18 cellular contexts compared by ENCODE assay signal in genomic region chr3:60932669-60933068, GRCh38.
DNase-seq lines count a peak whose midpoint lies in the region; ATAC-seq and TF ChIP-seq lines count a peak whose summit lies in the region.
"Had no signal": no experiment of that assay in that cellular context is flagged by ENCODE, and none has a peak within 500 bp of the region (broad histone marks: within the 10 kb centered on the region; RNA-seq: fewer than 3 reads in every experiment).

No MANE protein-coding gene starts in this region.

- no peak for TF ChIP-seq EP300 in gastroesophageal sphincter (IDR thresholded peaks at IDR 0.05)

- H3K4me3 Mint-ChIP-seq in natural killer cell: no peak overlapping the region
- H3K4me3 Mint-ChIP-seq: activated naive CD8-positive, alpha-beta T cell treated with anti-CD3 and anti-CD28 coated beads, Interleukin-2, amount 10 ng/mL, durations not matched to agents 7 days and 5 days had no signal

- no peak for TF ChIP-seq POLR2A in gastroesophageal sphincter (IDR thresholded peaks at IDR 0.05)

- no peaks in the 10 kb centered on the region for H3K36me3 ChIP-seq in gastroesophageal sphincter
- H3K36me3 ChIP-seq: BE2C, left lung, MG63 had no signal

- no peaks in the 10 kb centered on the region for H3K4me1 Mint-ChIP-seq in natural killer cell
- H3K4me1 Mint-ChIP-seq: naive B cell had no signal

- no peaks in the 10 kb centered on the region for H3K9me3 ChIP-seq in gastroesophageal sphincter
- H3K9me3 ChIP-seq: BE2C, MG63, psoas muscle had no signal

- peak; percentile 48 for DNase-seq in GF-D8 (lab: John Stamatoyannopoulos, UW)
- peak; percentile 11 for DNase-seq in Jurkat, Clone E6-1 (ENCODE audit: low read depth, low spot score)
- DNase-seq in SW480 (ENCODE audit: low spot score): peak; percentile 16
- peak; percentile 69 for DNase-seq in kidney tubule cell (ENCODE audit: low spot score)
- DNase-seq in islet precursor cell: no peak
- no peak for DNase-seq in natural killer cell
- DNase-seq: activated naive CD8-positive, alpha-beta T cell treated with anti-CD3 and anti-CD28 coated beads, Interleukin-2, amount 10 ng/mL, durations not matched to agents 7 days and 5 days; BE2C; central memory CD4-positive, alpha-beta T cell; DMS153; effector CD8-positive, alpha-beta T cell; left lung; MG63; naive B cell; NCI-H69; psoas muscle had no signal

- no peak overlapping the region for H3K27ac Mint-ChIP-seq in natural killer cell
- H3K27ac Mint-ChIP-seq: activated naive CD8-positive, alpha-beta T cell treated with anti-CD3 and anti-CD28 coated beads, Interleukin-2, amount 10 ng/mL, durations not matched to agents 7 days and 5 days had no signal

- H3K4me1 ChIP-seq in gastroesophageal sphincter: no peaks in the 10 kb centered on the region
- H3K4me1 ChIP-seq: BE2C, left lung, psoas muscle had no signal

- no peak overlapping the region for H3K4me3 ChIP-seq in Jurkat, Clone E6-1 (ENCODE audit: low read length)
- no peak overlapping the region for H3K4me3 ChIP-seq in gastroesophageal sphincter
- H3K4me3 ChIP-seq: left lung, MG63, psoas muscle had no signal

- H3K9me3 Mint-ChIP-seq in natural killer cell: peaks cover 4% of the 10 kb centered on the region in 2 donors
- H3K9me3 Mint-ChIP-seq: activated naive CD8-positive, alpha-beta T cell treated with anti-CD3 and anti-CD28 coated beads, Interleukin-2, amount 10 ng/mL, durations not matched to agents 7 days and 5 days had no signal

- TF ChIP-seq CTCF in natural killer cell (IDR thresholded peaks at IDR 0.05): no peak
- no peak for TF ChIP-seq CTCF in gastroesophageal sphincter (IDR thresholded peaks at IDR 0.05)

- intact Hi-C loops in natural killer cell (cut with micrococcal nuclease): no loop called here

- no peak overlapping the region for H3K27ac ChIP-seq in gastroesophageal sphincter
- H3K27ac ChIP-seq: left lung, psoas muscle, RWPE1 had no signal

- no peaks in the 10 kb centered on the region for H3K27me3 Mint-ChIP-seq in natural killer cell (ENCODE audit: low read depth in 2 of 2)
- H3K27me3 Mint-ChIP-seq: activated naive CD8-positive, alpha-beta T cell treated with anti-CD3 and anti-CD28 coated beads, Interleukin-2, amount 10 ng/mL, durations not matched to agents 7 days and 5 days; naive B cell had no signal

- no peaks in the 10 kb centered on the region for H3K27me3 ChIP-seq in gastroesophageal sphincter
- H3K27me3 ChIP-seq: BE2C, left lung, MG63 had no signal

- ATAC-seq in natural killer cell (no peak), gastroesophageal sphincter (no peak)
- ATAC-seq: left lung, psoas muscle had no signal

- whole genome bisulfite sequencing in gastroesophageal sphincter (ENCODE audit: low coverage in 1 of 2), 2 donors: 62 to 80% methylated on average over 1 of the region's 1 CpG

- H3K36me3 Mint-ChIP-seq in natural killer cell: no peaks in the 10 kb centered on the region
- H3K36me3 Mint-ChIP-seq: activated naive CD8-positive, alpha-beta T cell treated with anti-CD3 and anti-CD28 coated beads, Interleukin-2, amount 10 ng/mL, durations not matched to agents 7 days and 5 days; naive B cell had no signal

Comparison
In these comparisons a context has a peak if more than half of its experiments do, and no peak if none do; other contexts are left out.
1. DNase-seq: peak in GF-D8 (single experiment), Jurkat, Clone E6-1 (single experiment), SW480 (single experiment) and kidney tubule cell (single experiment); none in islet precursor cell (single experiment) and natural killer cell (single experiment).